8 cellular contexts compared by ENCODE assay signal in genomic region chr15:63048986-63049665, GRCh38. TPM values are rescaled to one million over a fixed set of nuclear protein-coding genes. Genes with fewer than 3 reads are reported as not detected.
DNase-seq lines count a peak whose midpoint lies in the region; ATAC-seq, FAIRE-seq and TF ChIP-seq lines count a peak whose summit lies in the region.

No MANE protein-coding gene starts in this region.

- peak overlapping the region; percentile 95 for H3K4me3 ChIP-seq in lung

- peaks cover 0 to 5% of the 10 kb centered on the region in 2 donors for H3K36me3 ChIP-seq in lung (ENCODE audit: control insufficient read depth in 2 of 2, insufficient read depth in 2 of 2, low read length in 2 of 2)

- H3K27me3 Mint-ChIP-seq in stimulated activated memory B cell treated with anti-CD40 and anti-IgM and Interleukin-4, amounts not matched to agents 10 μg/mL and 1 μg/mL and 100 μg/mL, for 72 hours: peaks cover 31% of the 10 kb centered on the region

- H3K36me3 Mint-ChIP-seq in stimulated activated memory B cell treated with anti-CD40 and anti-IgM and Interleukin-4, amounts not matched to agents 10 μg/mL and 1 μg/mL and 100 μg/mL, for 72 hours: no peaks in the 10 kb centered on the region

- DNase-seq in NCI-H1417 (lab: John Stamatoyannopoulos, UW) (peak; percentile 48 to 90 (median 55)), NCI-H1417 treated with DMSO at 0.1 percent for 48 hours (lab: John Stamatoyannopoulos, UW) (no peak), NCI-H1092 (lab: John Stamatoyannopoulos, UW) (peak; percentile 21), lung (ENCODE audit: low spot score) (peak; percentile 54), D721Med (ENCODE audit: insufficient read length, low spot score) (no peak)
- peak; percentile 49 for DNase-seq in activated CD4-positive, alpha-beta T cell treated with anti-CD3 and anti-CD28 coated beads for 48 hours
- DNase-seq in effector CD8-positive, alpha-beta T cell (lab: John Stamatoyannopoulos, UW): peak; percentile 9

- ATAC-seq in lung (ENCODE audit: insufficient read depth, low FRiP score): no peak
- peak; percentile 2 for ATAC-seq in stimulated activated memory B cell treated with anti-CD40 and anti-IgM and Interleukin-4, amounts not matched to agents 10 μg/mL and 1 μg/mL and 100 μg/mL, for 72 hours

- peaks cover 6 to 10% of the 10 kb centered on the region in 2 donors for H3K4me1 ChIP-seq in lung (ENCODE audit: control insufficient read depth in 2 of 2, insufficient read depth in 2 of 2, low read length in 2 of 2)

- H3K27me3 ChIP-seq in lung (ENCODE audit: control insufficient read depth, insufficient read depth): no peaks in the 10 kb centered on the region

- H3K27ac Mint-ChIP-seq in stimulated activated memory B cell treated with anti-CD40 and anti-IgM and Interleukin-4, amounts not matched to agents 10 μg/mL and 1 μg/mL and 100 μg/mL, for 72 hours: peak overlapping the region; percentile 74

- peaks cover 31% of the 10 kb centered on the region for H3K4me1 Mint-ChIP-seq in stimulated activated memory B cell treated with anti-CD40 and anti-IgM and Interleukin-4, amounts not matched to agents 10 μg/mL and 1 μg/mL and 100 μg/mL, for 72 hours

- peak overlapping the region; percentile 82 to 95 for H3K27ac ChIP-seq in lung (ENCODE audit: low read depth in 1 of 2, low read length in 1 of 2)

- H3K9me3 ChIP-seq in lung (ENCODE audit: control insufficient read depth in 2 of 2, insufficient read depth in 1 of 2, low read length in 1 of 2): no peaks in the 10 kb centered on the region

- H3K4me3 Mint-ChIP-seq in stimulated activated memory B cell treated with anti-CD40 and anti-IgM and Interleukin-4, amounts not matched to agents 10 μg/mL and 1 μg/mL and 100 μg/mL, for 72 hours: peak overlapping the region; percentile 88

- no peaks in the 10 kb centered on the region for H3K9me3 Mint-ChIP-seq in stimulated activated memory B cell treated with anti-CD40 and anti-IgM and Interleukin-4, amounts not matched to agents 10 μg/mL and 1 μg/mL and 100 μg/mL, for 72 hours

- no peak for FAIRE-seq in D721Med (lab: Jason Lieb, UNC)

- no peak for TF ChIP-seq CTCF in lung (IDR thresholded peaks at IDR 0.05; ENCODE audit: control extremely low read depth, extremely low read depth)
- TF ChIP-seq CTCF in D721Med (IDR thresholded peaks at IDR 0.05; ENCODE audit: insufficient read depth, missing control alignments): no peak

- 4 to 6% methylated on average over 26 of the region's 26 CpGs for WGBS in lung, 2 donors

RNA-seq across cellular contexts. Expression of gene TPM1, which starts 6.6 kb away (rescaled TPM):
- 100 to 1,000 TPM; 191 to 469 TPM for total RNA-seq in lung
- 100 to 1,000 TPM; 118 to 194 TPM for polyA plus RNA-seq in lung

Comparison
In these comparisons a context has a peak if more than half of its experiments do, and no peak if none do; other contexts are left out.
1. DNase-seq: peak in NCI-H1417 (3 of 3), NCI-H1092 (single experiment), activated CD4-positive, alpha-beta T cell treated with anti-CD3 and anti-CD28 coated beads for 48 hours (single experiment), effector CD8-positive, alpha-beta T cell (single experiment) and lung (single experiment); none in NCI-H1417 treated with DMSO at 0.1 percent for 48 hours (single experiment) and D721Med (single experiment).